ENCODE assay signal across 8 cellular contexts in the genomic region with DNA sequence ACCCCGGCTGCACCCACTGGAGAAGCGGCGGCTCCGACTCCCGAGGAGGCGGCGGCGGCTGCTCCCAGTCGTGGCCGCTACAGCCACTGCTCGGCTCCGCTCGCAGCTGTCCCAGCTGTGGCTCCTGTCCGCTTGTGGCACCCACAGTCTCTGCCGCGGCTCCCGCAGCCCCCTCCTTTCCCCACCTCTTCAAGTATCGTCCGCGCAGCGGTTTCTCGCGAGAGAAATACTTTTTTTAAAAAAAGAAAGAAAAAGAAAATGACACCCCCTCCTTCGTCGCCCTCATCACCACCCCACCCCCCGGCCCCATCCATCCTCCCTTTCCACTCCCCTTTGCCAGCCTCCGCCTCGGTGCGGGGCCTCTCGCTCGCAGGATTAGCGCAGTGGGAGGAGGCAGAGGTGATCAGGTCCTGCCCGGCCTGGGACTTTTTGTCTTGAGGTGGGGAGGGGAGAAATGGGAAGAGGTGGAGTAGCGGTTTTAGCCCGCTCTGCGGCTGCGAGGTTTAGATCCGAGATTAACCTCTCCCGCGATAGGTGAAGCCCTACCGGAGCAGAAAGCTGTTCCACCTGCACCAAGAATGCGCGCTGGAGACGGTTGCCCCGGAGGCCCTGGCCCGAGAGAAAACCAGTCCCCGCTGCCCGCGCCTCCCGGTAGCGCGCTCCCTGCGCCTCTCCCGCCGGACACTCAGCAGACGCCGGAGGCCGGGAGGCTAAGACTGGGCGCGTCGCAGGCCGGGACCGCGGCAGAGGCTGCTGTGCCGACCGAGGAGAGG. TPM values are rescaled to one million over a fixed set of nuclear protein-coding genes. Genes with fewer than 3 reads are reported as not detected.
A peak's percentile ranks its signal among the peaks of the same experiment; 100 is the strongest.
DNase-seq lines count a peak whose midpoint lies in the region; ATAC-seq lines count a peak whose summit lies in the region.

A gene (minus strand): TSS at position 152 of the 773 bp plus-strand sequence. CDS start 940 bp downstream, outside the sequence.

- peak within 1 kb of the TSS; percentile 56 for H3K4me3 Mint-ChIP-seq in activated naive CD8-positive, alpha-beta T cell

- H3K4me3 ChIP-seq in HUES6 (ENCODE audit: low read depth, low read length) = peak within 1 kb of the TSS; percentile 86
- peak within 1 kb of the TSS; percentile 62 to 93 for H3K4me3 ChIP-seq in neuronal stem cell (ENCODE audit: low read length in 2 of 2)

- H2BK15ac ChIP-seq in neuronal stem cell (ENCODE audit: low read length) = peak within 1 kb of the TSS; percentile 19

- H3K4me1 Mint-ChIP-seq in activated naive CD8-positive, alpha-beta T cell (ENCODE audit: low read depth) = peaks cover 7% of the 10 kb centered on the region

- H3K9me3 ChIP-seq in HUES6 (ENCODE audit: control insufficient read depth, insufficient read depth, low read depth, low read length) (no peaks in the 10 kb centered on the region), neuronal stem cell (replicated peaks in 1 of 2; ENCODE audit: control insufficient read depth in 2 of 2, insufficient read depth in 1 of 2, low read depth in 1 of 2, low read length in 2 of 2) (no peaks in the 10 kb centered on the region)

- no peaks in the 10 kb centered on the region for H3K9me3 Mint-ChIP-seq in activated naive CD8-positive, alpha-beta T cell (ENCODE audit: low read depth)

- H3K4ac ChIP-seq in neuronal stem cell (ENCODE audit: low read length) = peak within 1 kb of the TSS; percentile 56

- peak within 1 kb of the TSS; percentile 76 for H2BK12ac ChIP-seq in neuronal stem cell (ENCODE audit: low read length)

- peak within 1 kb of the TSS; percentile 63 for H3K23ac ChIP-seq in neuronal stem cell (ENCODE audit: low read depth, low read length, poor library complexity)

- H3K27me3 ChIP-seq in HUES6 (ENCODE audit: control insufficient read depth, insufficient read depth, low read length) (peaks cover 48% of the 10 kb centered on the region), neuronal stem cell (ENCODE audit: control insufficient read depth in 3 of 3, insufficient read depth in 3 of 3, low read depth in 1 of 3, low read length in 3 of 3) (no peaks in the 10 kb centered on the region)

- intact Hi-C loops in head of caudate nucleus (cut with DNase I) = loop anchor here (10.0 kb wide), 2 partner anchors 141 to 159 kb away; no protein-coding TSS in a partner anchor

- H3K36me3 ChIP-seq in HUES6 (ENCODE audit: control insufficient read depth, insufficient read depth, low read length) (no peaks in the 10 kb centered on the region), neuronal stem cell (replicated peaks in 1 of 2; ENCODE audit: control insufficient read depth in 2 of 2, insufficient read depth in 2 of 2, low read length in 2 of 2) (peaks cover 0 to 2% of the 10 kb centered on the region in 2 donors)

- H3K27ac Mint-ChIP-seq in activated naive CD8-positive, alpha-beta T cell = no peak within 1 kb of the TSS

- no peak within 1 kb of the TSS for H2BK120ac ChIP-seq in neuronal stem cell (ENCODE audit: low read depth, low read length)

- WGBS in neuronal stem cell (ENCODE audit: extremely low coverage in 2 of 2, insufficient read length in 2 of 2, insufficient replicate concordance in 1 of 2), 2 donors = no CpG with 5 or more reads among the region's 66 CpGs

- ATAC-seq in GM21528 (IDR thresholded peaks at IDR 0.05; ENCODE audit: low FRiP score, unreplicated experiment) = peak; percentile 65

- H3K27me3 Mint-ChIP-seq in activated naive CD8-positive, alpha-beta T cell = peaks cover 23% of the 10 kb centered on the region

- H2AFZ ChIP-seq in neuronal stem cell (ENCODE audit: low read length) = peak within 1 kb of the TSS; percentile 98

- no peaks in the 10 kb centered on the region for H3K36me3 Mint-ChIP-seq in activated naive CD8-positive, alpha-beta T cell

- H3K9ac ChIP-seq in HUES6 (ENCODE audit: low read length) = peak within 1 kb of the TSS; percentile 85
- peak within 1 kb of the TSS; percentile 96 for H3K9ac ChIP-seq in neuronal stem cell (ENCODE audit: low read depth, low read length, poor library complexity)

- peak in 2 of 3 experiments; percentile 14 to 35 for DNase-seq in NCI-H1417 (lab: John Stamatoyannopoulos, UW)
- DNase-seq in NCI-H1417 treated with DMSO at 0.1 percent for 48 hours (lab: John Stamatoyannopoulos, UW) = no peak
- peak; percentile 60 to 92 (median 83) for DNase-seq in head of caudate nucleus
- peak; percentile 91 for DNase-seq in neuronal stem cell (ENCODE audit: low spot score)
- DNase-seq in SHP77 (lab: John Stamatoyannopoulos, UW) = no peak

- H3K14ac ChIP-seq in neuronal stem cell (ENCODE audit: low read length) = peak within 1 kb of the TSS; percentile 32

- peaks cover 2% of the 10 kb centered on the region for H3K79me1 ChIP-seq in neuronal stem cell (ENCODE audit: low read depth, low read length)

- H4K8ac ChIP-seq in neuronal stem cell (ENCODE audit: low read depth, low read length) = peak within 1 kb of the TSS; percentile 94

- H3K4me1 ChIP-seq in HUES6 (ENCODE audit: control insufficient read depth, insufficient read depth, low read length) (0 out of 2 replicates have a peak, but pooled peaks cover 9% of the 10 kb centered on the region), neuronal stem cell (ENCODE audit: control insufficient read depth in 2 of 2, insufficient read depth in 1 of 2, low read depth in 1 of 2, low read length in 2 of 2) (peaks cover 10 to 11% of the 10 kb centered on the region in 2 donors)

- H3K4me2 ChIP-seq in neuronal stem cell (ENCODE audit: insufficient read depth, low read length, poor library complexity, severe bottlenecking) = peak within 1 kb of the TSS; percentile 87

- peak within 1 kb of the TSS; percentile 14 for H2AK5ac ChIP-seq in neuronal stem cell (ENCODE audit: low read depth, low read length)

- H3K27ac ChIP-seq in HUES6 (ENCODE audit: low read depth, low read length) (no peak within 1 kb of the TSS; the same call in 1 of the 2 replicates), neuronal stem cell (replicated peaks; ENCODE audit: low read length) (peak within 1 kb of the TSS; percentile 93)

- no peak within 1 kb of the TSS for H4K91ac ChIP-seq in neuronal stem cell (ENCODE audit: low read depth, low read length, poor library complexity)

- peak within 1 kb of the TSS; percentile 88 for H2BK5ac ChIP-seq in neuronal stem cell (ENCODE audit: low read length)

- H3K18ac ChIP-seq in neuronal stem cell (ENCODE audit: low read length) = peak within 1 kb of the TSS; percentile 96

RNA-seq across cellular contexts. Expression of the gene that starts here (rescaled TPM):
- polyA plus RNA-seq in neuronal stem cell (2013, experiment 1 of 2) = 10.4 TPM
- polyA plus RNA-seq in neuronal stem cell (2013, experiment 2 of 2) = 10.1 TPM

Comparison
In these comparisons a context has a peak if more than half of its experiments do, and no peak if none do; other contexts are left out.
1. DNase-seq: peak in NCI-H1417 (2 of 3), head of caudate nucleus (42 of 42) and neuronal stem cell (single experiment); none in NCI-H1417 treated with DMSO at 0.1 percent for 48 hours (single experiment) and SHP77 (0 of 2).